In genomic region chr1:155241069-155241679, GRCh38 we compare ENCODE assay signal across 1 cellular context.
TF ChIP-seq lines count a peak whose summit lies in the region.

No MANE protein-coding gene starts in this region.

TF ChIP-seq in K562, 482 proteins besides CTCF, POLR2A, EP300 and RAD21 (continued from another document and continues in another):
- TF ChIP-seq, protein P1, sequence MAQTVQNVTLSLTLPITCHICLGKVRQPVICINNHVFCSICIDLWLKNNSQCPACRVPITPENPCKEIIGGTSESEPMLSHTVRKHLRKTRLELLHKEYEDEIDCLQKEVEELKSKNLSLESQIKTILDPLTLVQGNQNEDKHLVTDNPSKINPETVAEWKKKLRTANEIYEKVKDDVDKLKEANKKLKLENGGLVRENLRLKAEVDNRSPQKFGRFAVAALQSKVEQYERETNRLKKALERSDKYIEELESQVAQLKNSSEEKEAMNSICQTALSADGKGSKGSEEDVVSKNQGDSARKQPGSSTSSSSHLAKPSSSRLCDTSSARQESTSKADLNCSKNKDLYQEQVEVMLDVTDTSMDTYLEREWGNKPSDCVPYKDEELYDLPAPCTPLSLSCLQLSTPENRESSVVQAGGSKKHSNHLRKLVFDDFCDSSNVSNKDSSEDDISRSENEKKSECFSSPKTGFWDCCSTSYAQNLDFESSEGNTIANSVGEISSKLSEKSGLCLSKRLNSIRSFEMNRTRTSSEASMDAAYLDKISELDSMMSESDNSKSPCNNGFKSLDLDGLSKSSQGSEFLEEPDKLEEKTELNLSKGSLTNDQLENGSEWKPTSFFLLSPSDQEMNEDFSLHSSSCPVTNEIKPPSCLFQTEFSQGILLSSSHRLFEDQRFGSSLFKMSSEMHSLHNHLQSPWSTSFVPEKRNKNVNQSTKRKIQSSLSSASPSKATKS (CRISPR knock-in tag; IDR thresholded peaks at IDR 0.05) = no peak
- no peak for TF ChIP-seq ZNF79 (CRISPR knock-in tag; IDR thresholded peaks at IDR 0.05; ENCODE audit: low read depth)
- TF ChIP-seq YBX1 (IDR thresholded peaks at IDR 0.05) = no peak
- no peak for TF ChIP-seq TAL1 (IDR thresholded peaks at IDR 0.05)
- no peak for TF ChIP-seq IRF1 (CRISPR knock-in tag; IDR thresholded peaks at IDR 0.05; ENCODE audit: borderline replicate concordance)
- TF ChIP-seq BMI1 (IDR thresholded peaks at IDR 0.05; ENCODE audit: low read length) = no peak
- TF ChIP-seq ZKSCAN3 (CRISPR knock-in tag; IDR thresholded peaks at IDR 0.05) = peak; percentile 27; the same call in 1 of the 2 replicates
- no peak for TF ChIP-seq PRDM10 (IDR thresholded peaks at IDR 0.05; ENCODE audit: partially characterized antibody)
- TF ChIP-seq, protein P2, sequence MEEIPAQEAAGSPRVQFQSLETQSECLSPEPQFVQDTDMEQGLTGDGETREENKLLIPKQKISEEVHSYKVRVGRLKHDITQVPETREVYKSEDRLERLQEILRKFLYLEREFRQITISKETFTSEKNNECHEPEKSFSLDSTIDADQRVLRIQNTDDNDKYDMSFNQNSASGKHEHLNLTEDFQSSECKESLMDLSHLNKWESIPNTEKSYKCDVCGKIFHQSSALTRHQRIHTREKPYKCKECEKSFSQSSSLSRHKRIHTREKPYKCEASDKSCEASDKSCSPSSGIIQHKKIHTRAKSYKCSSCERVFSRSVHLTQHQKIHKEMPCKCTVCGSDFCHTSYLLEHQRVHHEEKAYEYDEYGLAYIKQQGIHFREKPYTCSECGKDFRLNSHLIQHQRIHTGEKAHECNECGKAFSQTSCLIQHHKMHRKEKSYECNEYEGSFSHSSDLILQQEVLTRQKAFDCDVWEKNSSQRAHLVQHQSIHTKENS (CRISPR knock-in tag; IDR thresholded peaks at IDR 0.05) = no peak
- TF ChIP-seq, protein P3, sequence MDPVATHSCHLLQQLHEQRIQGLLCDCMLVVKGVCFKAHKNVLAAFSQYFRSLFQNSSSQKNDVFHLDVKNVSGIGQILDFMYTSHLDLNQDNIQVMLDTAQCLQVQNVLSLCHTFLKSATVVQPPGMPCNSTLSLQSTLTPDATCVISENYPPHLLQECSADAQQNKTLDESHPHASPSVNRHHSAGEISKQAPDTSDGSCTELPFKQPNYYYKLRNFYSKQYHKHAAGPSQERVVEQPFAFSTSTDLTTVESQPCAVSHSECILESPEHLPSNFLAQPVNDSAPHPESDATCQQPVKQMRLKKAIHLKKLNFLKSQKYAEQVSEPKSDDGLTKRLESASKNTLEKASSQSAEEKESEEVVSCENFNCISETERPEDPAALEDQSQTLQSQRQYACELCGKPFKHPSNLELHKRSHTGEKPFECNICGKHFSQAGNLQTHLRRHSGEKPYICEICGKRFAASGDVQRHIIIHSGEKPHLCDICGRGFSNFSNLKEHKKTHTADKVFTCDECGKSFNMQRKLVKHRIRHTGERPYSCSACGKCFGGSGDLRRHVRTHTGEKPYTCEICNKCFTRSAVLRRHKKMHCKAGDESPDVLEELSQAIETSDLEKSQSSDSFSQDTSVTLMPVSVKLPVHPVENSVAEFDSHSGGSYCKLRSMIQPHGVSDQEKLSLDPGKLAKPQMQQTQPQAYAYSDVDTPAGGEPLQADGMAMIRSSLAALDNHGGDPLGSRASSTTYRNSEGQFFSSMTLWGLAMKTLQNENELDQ (CRISPR knock-in tag; IDR thresholded peaks at IDR 0.05; ENCODE audit: borderline replicate concordance) = no peak
- TF ChIP-seq ZNF707 (CRISPR knock-in tag; conservative IDR thresholded peaks at IDR 0.05) = no peak
- TF ChIP-seq HCFC1 (IDR thresholded peaks at IDR 0.05; ENCODE audit: low read depth, low read length) = peak; percentile 94
- TF ChIP-seq ARID2 (IDR thresholded peaks at IDR 0.05) = no peak
- no peak for TF ChIP-seq ATF1 (CRISPR knock-in tag; IDR thresholded peaks at IDR 0.05)
- TF ChIP-seq ATF1 (tag; IDR thresholded peaks at IDR 0.05) = peak; percentile 67
- no peak for TF ChIP-seq BCL6 (CRISPR knock-in tag; IDR thresholded peaks at IDR 0.05)
- TF ChIP-seq, protein P4, sequence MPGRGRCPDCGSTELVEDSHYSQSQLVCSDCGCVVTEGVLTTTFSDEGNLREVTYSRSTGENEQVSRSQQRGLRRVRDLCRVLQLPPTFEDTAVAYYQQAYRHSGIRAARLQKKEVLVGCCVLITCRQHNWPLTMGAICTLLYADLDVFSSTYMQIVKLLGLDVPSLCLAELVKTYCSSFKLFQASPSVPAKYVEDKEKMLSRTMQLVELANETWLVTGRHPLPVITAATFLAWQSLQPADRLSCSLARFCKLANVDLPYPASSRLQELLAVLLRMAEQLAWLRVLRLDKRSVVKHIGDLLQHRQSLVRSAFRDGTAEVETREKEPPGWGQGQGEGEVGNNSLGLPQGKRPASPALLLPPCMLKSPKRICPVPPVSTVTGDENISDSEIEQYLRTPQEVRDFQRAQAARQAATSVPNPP (IDR thresholded peaks at IDR 0.05; ENCODE audit: borderline replicate concordance, insufficient read depth, insufficient read length) = no peak
- 0 out of 2 replicates have a peak, but pooled peaks have one; percentile 38 for TF ChIP-seq ELF4 (CRISPR knock-in tag; IDR thresholded peaks at IDR 0.05)
- no peak for TF ChIP-seq ZNF41 (CRISPR knock-in tag; conservative IDR thresholded peaks at IDR 0.05)
- TF ChIP-seq MYC (IDR thresholded peaks at IDR 0.05; ENCODE audit: low read depth, low read length) = no peak
- no peak for TF ChIP-seq MYC (CRISPR knock-in tag; IDR thresholded peaks at IDR 0.05; ENCODE audit: borderline replicate concordance, low read depth)
- no peak for TF ChIP-seq TAF9B (IDR thresholded peaks at IDR 0.05; ENCODE audit: partially characterized antibody)
- TF ChIP-seq RB1 (IDR thresholded peaks at IDR 0.05; ENCODE audit: low read depth) = no peak
- no peak for TF ChIP-seq PHF8 (IDR thresholded peaks at IDR 0.05; ENCODE audit: borderline replicate concordance, low read length)
- TF ChIP-seq, protein P5, sequence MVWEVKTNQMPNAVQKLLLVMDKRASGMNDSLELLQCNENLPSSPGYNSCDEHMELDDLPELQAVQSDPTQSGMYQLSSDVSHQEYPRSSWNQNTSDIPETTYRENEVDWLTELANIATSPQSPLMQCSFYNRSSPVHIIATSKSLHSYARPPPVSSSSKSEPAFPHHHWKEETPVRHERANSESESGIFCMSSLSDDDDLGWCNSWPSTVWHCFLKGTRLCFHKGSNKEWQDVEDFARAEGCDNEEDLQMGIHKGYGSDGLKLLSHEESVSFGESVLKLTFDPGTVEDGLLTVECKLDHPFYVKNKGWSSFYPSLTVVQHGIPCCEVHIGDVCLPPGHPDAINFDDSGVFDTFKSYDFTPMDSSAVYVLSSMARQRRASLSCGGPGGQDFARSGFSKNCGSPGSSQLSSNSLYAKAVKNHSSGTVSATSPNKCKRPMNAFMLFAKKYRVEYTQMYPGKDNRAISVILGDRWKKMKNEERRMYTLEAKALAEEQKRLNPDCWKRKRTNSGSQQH (CRISPR knock-in tag; IDR thresholded peaks at IDR 0.05) = no peak
- no peak for TF ChIP-seq ZFP1 (CRISPR knock-in tag; IDR thresholded peaks at IDR 0.05)
- TF ChIP-seq ZNF134 (CRISPR knock-in tag; conservative IDR thresholded peaks at IDR 0.05) = no peak
- no peak for TF ChIP-seq JUNB (CRISPR knock-in tag; conservative IDR thresholded peaks at IDR 0.05)
- TF ChIP-seq GTF2E2 (tag; IDR thresholded peaks at IDR 0.05) = no peak
- TF ChIP-seq, protein P6, sequence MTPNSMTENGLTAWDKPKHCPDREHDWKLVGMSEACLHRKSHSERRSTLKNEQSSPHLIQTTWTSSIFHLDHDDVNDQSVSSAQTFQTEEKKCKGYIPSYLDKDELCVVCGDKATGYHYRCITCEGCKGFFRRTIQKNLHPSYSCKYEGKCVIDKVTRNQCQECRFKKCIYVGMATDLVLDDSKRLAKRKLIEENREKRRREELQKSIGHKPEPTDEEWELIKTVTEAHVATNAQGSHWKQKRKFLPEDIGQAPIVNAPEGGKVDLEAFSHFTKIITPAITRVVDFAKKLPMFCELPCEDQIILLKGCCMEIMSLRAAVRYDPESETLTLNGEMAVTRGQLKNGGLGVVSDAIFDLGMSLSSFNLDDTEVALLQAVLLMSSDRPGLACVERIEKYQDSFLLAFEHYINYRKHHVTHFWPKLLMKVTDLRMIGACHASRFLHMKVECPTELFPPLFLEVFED (CRISPR knock-in tag; conservative IDR thresholded peaks at IDR 0.05) = no peak
- TF ChIP-seq BCOR (IDR thresholded peaks at IDR 0.05) = no peak
- TF ChIP-seq ZNF24 (IDR thresholded peaks at IDR 0.05) = no peak
- TF ChIP-seq ZNF121 (CRISPR knock-in tag; conservative IDR thresholded peaks at IDR 0.05) = no peak
- TF ChIP-seq MCM3 (IDR thresholded peaks at IDR 0.05) = no peak
- peak; percentile 73 for TF ChIP-seq GABPA (tag; conservative IDR thresholded peaks at IDR 0.05; ENCODE audit: low read depth)
- no peak for TF ChIP-seq NR2F6 (CRISPR knock-in tag; IDR thresholded peaks at IDR 0.05)
- TF ChIP-seq, protein P7, sequence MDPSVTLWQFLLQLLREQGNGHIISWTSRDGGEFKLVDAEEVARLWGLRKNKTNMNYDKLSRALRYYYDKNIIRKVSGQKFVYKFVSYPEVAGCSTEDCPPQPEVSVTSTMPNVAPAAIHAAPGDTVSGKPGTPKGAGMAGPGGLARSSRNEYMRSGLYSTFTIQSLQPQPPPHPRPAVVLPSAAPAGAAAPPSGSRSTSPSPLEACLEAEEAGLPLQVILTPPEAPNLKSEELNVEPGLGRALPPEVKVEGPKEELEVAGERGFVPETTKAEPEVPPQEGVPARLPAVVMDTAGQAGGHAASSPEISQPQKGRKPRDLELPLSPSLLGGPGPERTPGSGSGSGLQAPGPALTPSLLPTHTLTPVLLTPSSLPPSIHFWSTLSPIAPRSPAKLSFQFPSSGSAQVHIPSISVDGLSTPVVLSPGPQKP (CRISPR knock-in tag; IDR thresholded peaks at IDR 0.05) = no peak
- TF ChIP-seq PCBP1 (IDR thresholded peaks at IDR 0.05; ENCODE audit: low read depth, low read length, poor library complexity, severe bottlenecking) = no peak
- TF ChIP-seq ZNF282 (CRISPR knock-in tag; IDR thresholded peaks at IDR 0.05) = no peak
- TF ChIP-seq, protein P8, sequence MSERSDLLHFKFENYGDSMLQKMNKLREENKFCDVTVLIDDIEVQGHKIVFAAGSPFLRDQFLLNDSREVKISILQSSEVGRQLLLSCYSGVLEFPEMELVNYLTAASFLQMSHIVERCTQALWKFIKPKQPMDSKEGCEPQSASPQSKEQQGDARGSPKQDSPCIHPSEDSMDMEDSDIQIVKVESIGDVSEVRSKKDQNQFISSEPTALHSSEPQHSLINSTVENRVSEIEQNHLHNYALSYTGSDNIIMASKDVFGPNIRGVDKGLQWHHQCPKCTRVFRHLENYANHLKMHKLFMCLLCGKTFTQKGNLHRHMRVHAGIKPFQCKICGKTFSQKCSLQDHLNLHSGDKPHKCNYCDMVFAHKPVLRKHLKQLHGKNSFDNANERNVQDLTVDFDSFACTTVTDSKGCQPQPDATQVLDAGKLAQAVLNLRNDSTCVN (CRISPR knock-in tag; IDR thresholded peaks at IDR 0.05) = no peak
